ENCODE assay signal across 12 cellular contexts in the genomic region with DNA sequence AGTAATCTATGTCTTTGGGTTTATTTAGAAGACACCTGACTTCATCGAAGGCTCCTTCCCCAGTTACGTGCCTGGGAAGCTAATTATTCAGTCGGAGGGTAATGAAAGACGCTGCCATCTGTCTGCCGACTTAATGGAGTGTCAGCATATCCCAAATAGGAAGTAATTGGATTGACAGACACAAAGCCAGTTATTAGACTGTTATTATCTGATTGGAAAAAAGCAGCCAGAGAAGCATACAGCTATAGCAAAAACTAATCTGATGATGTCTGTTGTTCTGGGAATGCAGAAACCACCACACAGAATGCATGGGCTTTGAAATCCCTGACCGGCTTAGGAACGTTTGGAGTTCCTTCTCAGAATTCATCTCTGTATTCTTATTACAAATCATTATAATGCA.
"Had no signal": no experiment of that assay in that cellular context is flagged by ENCODE, and none has a peak within 500 bp of the region (broad histone marks: within the 10 kb centered on the region; RNA-seq: fewer than 3 reads in every experiment).

No MANE protein-coding gene starts in this region.

- H3K36me3 Mint-ChIP-seq: natural killer cell had no signal

- H3K27ac Mint-ChIP-seq: activated CD4-positive, alpha-beta T cell treated with anti-CD3 and anti-CD28 coated beads, Interleukin-2, amount 10 ng/mL, durations not matched to agents 7 days and 5 days; activated CD8-positive, alpha-beta T cell treated with anti-CD3 and anti-CD28 coated beads, Interleukin-2, amount 10 ng/mL, durations not matched to agents 7 days and 5 days; activated naive CD4-positive, alpha-beta T cell treated with anti-CD3 and anti-CD28 coated beads, Interleukin-2, amount 50 U/mL, for 24 hours; natural killer cell; stimulated activated naive CD8-positive, alpha-beta T cell treated with anti-CD3 and anti-CD28 coated beads, Interleukin-15, Interleukin-2, amounts not matched to agents 100 ng/mL and 50 ng/mL, for 24 hours had no signal

- H3K9me3 Mint-ChIP-seq: activated CD4-positive, alpha-beta T cell treated with anti-CD3 and anti-CD28 coated beads, Interleukin-2, amount 10 ng/mL, durations not matched to agents 7 days and 5 days; activated naive CD4-positive, alpha-beta T cell treated with anti-CD3 and anti-CD28 coated beads, Interleukin-2, amount 50 U/mL, for 24 hours; natural killer cell; stimulated activated naive CD8-positive, alpha-beta T cell treated with anti-CD3 and anti-CD28 coated beads, Interleukin-15, Interleukin-2, amounts not matched to agents 100 ng/mL and 50 ng/mL, for 24 hours had no signal

- H3K4me3 Mint-ChIP-seq: activated CD4-positive, alpha-beta T cell treated with anti-CD3 and anti-CD28 coated beads, Interleukin-2, amount 10 ng/mL, durations not matched to agents 7 days and 5 days; activated CD8-positive, alpha-beta T cell treated with anti-CD3 and anti-CD28 coated beads, Interleukin-2, amount 10 ng/mL, durations not matched to agents 7 days and 5 days; activated naive CD4-positive, alpha-beta T cell treated with anti-CD3 and anti-CD28 coated beads, Interleukin-2, amount 50 U/mL, for 24 hours; natural killer cell; stimulated activated naive CD8-positive, alpha-beta T cell treated with anti-CD3 and anti-CD28 coated beads, Interleukin-15, Interleukin-2, amounts not matched to agents 100 ng/mL and 50 ng/mL, for 24 hours had no signal

- DNase-seq: activated CD4-positive, alpha-beta T cell treated with anti-CD3 and anti-CD28 coated beads, Interleukin-2, amount 10 ng/mL, durations not matched to agents 7 days and 5 days; activated CD8-positive, alpha-beta memory T cell treated with anti-CD3 and anti-CD28 coated beads, Interleukin-2, amount 50 U/mL, for 4 hours; activated CD8-positive, alpha-beta T cell treated with anti-CD3 and anti-CD28 coated beads, Interleukin-2, amount 10 ng/mL, durations not matched to agents 7 days and 5 days; activated gamma-delta T cell; erythroblast; foreskin melanocyte; lower lobe of right lung; natural killer cell; T1000 had no signal

- H3K4me1 Mint-ChIP-seq: activated CD4-positive, alpha-beta T cell treated with anti-CD3 and anti-CD28 coated beads, Interleukin-2, amount 10 ng/mL, durations not matched to agents 7 days and 5 days; activated naive CD4-positive, alpha-beta T cell treated with anti-CD3 and anti-CD28 coated beads, Interleukin-2, amount 50 U/mL, for 24 hours; natural killer cell had no signal

- ATAC-seq: activated CD4-positive, CD25-positive, alpha-beta regulatory T cell treated with anti-CD3 and anti-CD28 coated beads, Interleukin-2, amount 50 U/mL, for 24 hours; activated CD8-positive, alpha-beta T cell treated with anti-CD3 and anti-CD28 coated beads, Interleukin-2, amount 10 ng/mL, durations not matched to agents 7 days and 5 days; lower lobe of right lung; natural killer cell had no signal

- H3K27me3 Mint-ChIP-seq: activated CD4-positive, alpha-beta T cell treated with anti-CD3 and anti-CD28 coated beads, Interleukin-2, amount 10 ng/mL, durations not matched to agents 7 days and 5 days; activated naive CD4-positive, alpha-beta T cell treated with anti-CD3 and anti-CD28 coated beads, Interleukin-2, amount 50 U/mL, for 24 hours; stimulated activated naive CD8-positive, alpha-beta T cell treated with anti-CD3 and anti-CD28 coated beads, Interleukin-15, Interleukin-2, amounts not matched to agents 100 ng/mL and 50 ng/mL, for 24 hours had no signal
